8 cellular contexts compared by ENCODE assay signal in genomic region chr15:30859091-30859874, GRCh38. TPM values are rescaled to one million over a fixed set of nuclear protein-coding genes. Genes with fewer than 3 reads are reported as not detected.
DNase-seq lines count a peak whose midpoint lies in the region; ATAC-seq and TF ChIP-seq lines count a peak whose summit lies in the region.

No MANE protein-coding gene starts in this region.

- no peaks in the 10 kb centered on the region for H3K4me1 ChIP-seq in esophagus muscularis mucosa
- H3K4me1 ChIP-seq in psoas muscle, result no peaks in the 10 kb centered on the region

- DNase-seq in GM04504 (ENCODE audit: low read depth), result peak; percentile 3
- DNase-seq in M059J (ENCODE audit: low read depth), result peak; percentile 12
- DNase-seq in esophagus muscularis mucosa (ENCODE audit: extremely low spot score), result no peak
- DNase-seq in psoas muscle, result no peak
- no peak for DNase-seq in NCI-H510A (lab: John Stamatoyannopoulos, UW)
- no peak for DNase-seq in NCI-H1417 treated with DMSO at 0.1 percent for 48 hours (lab: John Stamatoyannopoulos, UW)
- DNase-seq in NCI-H128 (lab: John Stamatoyannopoulos, UW; ENCODE audit: unreplicated experiment), result no peak
- DNase-seq in H4 (ENCODE audit: low spot score), result no peak

- ATAC-seq in psoas muscle, result no peak

- H3K27ac ChIP-seq in esophagus muscularis mucosa (replicated peaks in 1 of 4) (no peak overlapping the region), psoas muscle (no peak overlapping the region)

- no peak for TF ChIP-seq EP300 in esophagus muscularis mucosa (IDR thresholded peaks at IDR 0.05)

- TF ChIP-seq CTCF in esophagus muscularis mucosa (IDR thresholded peaks at IDR 0.05) (peak; percentile 29 to 65 (median 33)), psoas muscle (IDR thresholded peaks at IDR 0.05) (peak; percentile 46)

- H3K27me3 ChIP-seq in esophagus muscularis mucosa (peaks cover 0 to 2% (median 0%) of the 10 kb centered on the region in 4 donors), psoas muscle (ENCODE audit: insufficient read depth in 3 of 3, low read length in 2 of 3) (no peaks in the 10 kb centered on the region)

- no peak overlapping the region for H3K4me3 ChIP-seq in esophagus muscularis mucosa
- no peak overlapping the region for H3K4me3 ChIP-seq in psoas muscle

- H3K9me3 ChIP-seq in esophagus muscularis mucosa (peaks cover 0 to 2% (median 0%) of the 10 kb centered on the region in 4 donors), psoas muscle (no peaks in the 10 kb centered on the region)

- WGBS in esophagus muscularis mucosa, result 17% methylated on average over 7 of the region's 7 CpGs
- WGBS in psoas muscle, 3 donors, result 28 to 34% (median 32%) methylated on average over 7 of the region's 7 CpGs

- intact Hi-C loops in esophagus muscularis mucosa (cut with DNase I) (no loop called here), psoas muscle (cut with DNase I) (no loop called here)

- no peak for TF ChIP-seq POLR2A in esophagus muscularis mucosa (IDR thresholded peaks at IDR 0.05; ENCODE audit: low read depth)

- no peaks in the 10 kb centered on the region for H3K36me3 ChIP-seq in esophagus muscularis mucosa
- H3K36me3 ChIP-seq in psoas muscle (ENCODE audit: insufficient read depth in 1 of 2, low read depth in 1 of 2), result no peaks in the 10 kb centered on the region

RNA-seq across cellular contexts. Expression of gene FAN1, which starts 44.4 kb away (rescaled TPM):
- 9.6 and 13.5 TPM in 2 replicates for total RNA-seq in M059J (2014; rRNA removed; shearing (Covaris generic))
- 10 to 100 TPM; 13.6 to 18.7 (median 17.4) TPM for total RNA-seq in esophagus muscularis mucosa
- 10 to 100 TPM; 13.5 to 27.5 (median 25.2) TPM for total RNA-seq in psoas muscle
- 10 to 100 TPM; 12.4 to 64.2 (median 13.5) TPM for polyA plus RNA-seq in psoas muscle
- total RNA-seq in H4 (2014; rRNA removed; shearing (Covaris generic)), result 13.5 and 14.9 TPM in 2 replicates

Comparison
In these comparisons a context has a peak if more than half of its experiments do, and no peak if none do; other contexts are left out.
1. DNase-seq: peak in GM04504 (single experiment) and M059J (single experiment); none in esophagus muscularis mucosa (single experiment), psoas muscle (0 of 2), NCI-H510A (single experiment), NCI-H1417 treated with DMSO at 0.1 percent for 48 hours (single experiment), NCI-H128 (single experiment) and H4 (single experiment).